9 cellular contexts compared by ENCODE assay signal in the genomic region with DNA sequence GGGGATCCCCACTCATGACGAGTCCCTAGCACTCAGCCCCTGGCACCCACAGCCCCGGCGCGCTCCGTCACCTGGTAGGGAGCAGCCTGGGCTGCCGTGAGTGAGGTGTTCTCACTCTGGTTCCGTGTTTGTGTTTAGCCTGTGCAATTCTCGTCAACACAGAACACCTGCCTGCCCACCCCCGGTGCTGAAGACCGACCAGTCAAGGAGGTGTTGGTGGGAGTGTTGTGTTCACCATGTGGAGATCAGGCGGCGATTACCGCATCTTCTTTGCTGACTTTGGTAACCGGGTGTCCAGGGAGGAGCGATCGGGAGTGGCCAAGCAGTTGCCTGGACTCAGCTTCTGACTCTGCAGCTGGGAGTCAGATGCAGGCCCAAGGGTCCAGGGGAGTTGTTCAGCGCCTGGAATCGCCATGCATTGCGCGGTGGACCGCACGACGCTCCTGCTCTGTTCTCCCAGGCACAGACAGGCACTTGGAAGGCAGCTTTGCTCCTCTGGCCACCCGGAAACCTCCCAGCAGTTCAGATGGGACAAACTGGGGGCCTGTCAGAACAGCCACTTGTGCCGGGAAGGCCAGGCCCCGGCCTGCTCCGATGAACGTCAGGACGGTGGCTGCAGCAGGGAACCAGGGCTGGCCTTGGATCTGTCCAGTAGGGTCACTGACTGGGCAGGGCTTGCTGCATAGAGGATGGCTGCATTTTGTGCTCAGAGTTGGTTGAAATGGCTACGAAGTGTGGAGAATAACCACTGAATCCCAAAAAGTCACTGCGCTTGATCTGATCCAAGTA. TPM values are rescaled to one million over a fixed set of nuclear protein-coding genes. Genes with fewer than 3 reads are reported as not detected.
DNase-seq lines count a peak whose midpoint lies in the region; ATAC-seq and TF ChIP-seq lines count a peak whose summit lies in the region.
"Had no signal": no experiment of that assay in that cellular context is flagged by ENCODE, and none has a peak within 500 bp of the region (broad histone marks: within the 10 kb centered on the region; RNA-seq: fewer than 3 reads in every experiment).

No MANE protein-coding gene starts in this region.

- H2BK120ac ChIP-seq in mesendoderm (ENCODE audit: low read depth, low read length): no peak overlapping the region

- no peak for TF ChIP-seq CTCF in A673 (conservative IDR thresholded peaks at IDR 0.05; ENCODE audit: low read depth, low read length)

- no peak overlapping the region for H2BK15ac ChIP-seq in mesendoderm (replicated peaks; ENCODE audit: low read depth)

- no CpG with 5 or more reads among the region's 31 CpGs for WGBS in mesendoderm (ENCODE audit: extremely low coverage, insufficient coverage, low lambda C conversion rate)

- H3K36me3 Mint-ChIP-seq in activated naive CD4-positive, alpha-beta T cell treated with anti-CD3 and anti-CD28 coated beads, Interleukin-2, amount 50 U/mL, for 24 hours: peaks cover 4% of the 10 kb centered on the region

- ATAC-seq in HG03097 (IDR thresholded peaks at IDR 0.05; ENCODE audit: low FRiP score, unreplicated experiment): no peak

- DNase-seq in A673 (ENCODE audit: low spot score): no peak
- no peak for DNase-seq in HAP-1 (ENCODE audit: low spot score in 2 of 2)
- DNase-seq in mesendoderm: no peak
- DNase-seq in SKM-1 treated with dmso at 0.1 percent for 144 hours (lab: John Stamatoyannopoulos, UW; ENCODE audit: unreplicated experiment): no peak
- DNase-seq in COLO829 (ENCODE audit: low spot score): no peak
- DNase-seq in SK-N-DZ (ENCODE audit: low spot score): no peak
- DNase-seq: NCI-H187 had no signal

- H3K9me3 ChIP-seq in A673 (ENCODE audit: low read depth, low read length, poor library complexity, severe bottlenecking) (no peaks in the 10 kb centered on the region), HAP-1 (no peaks in the 10 kb centered on the region)

- CTCF ChIA-PET in A673 (lab: Charles Lee): interaction anchor here (0.6 to 0.8 kb wide), 2 partner anchors 24 to 273 kb away, joined by 5 to 9 read pairs; no protein-coding TSS in a partner anchor

- H3K36me3 ChIP-seq in A673 (ENCODE audit: insufficient read depth, low read length, poor library complexity, severe bottlenecking): peaks cover 9% of the 10 kb centered on the region
- peaks cover 4% of the 10 kb centered on the region; the same call in 1 of the 2 replicates for H3K36me3 ChIP-seq in HAP-1 (replicated peaks)
- no peaks in the 10 kb centered on the region for H3K36me3 ChIP-seq in mesendoderm (ENCODE audit: control insufficient read depth, insufficient read depth, low read length)

- H3K27ac Mint-ChIP-seq in activated naive CD4-positive, alpha-beta T cell treated with anti-CD3 and anti-CD28 coated beads, Interleukin-2, amount 50 U/mL, for 24 hours: peak overlapping the region; percentile 80

- peak overlapping the region; percentile 97 for H3K27ac ChIP-seq in A673 (ENCODE audit: low read depth, low read length, poor library complexity, severe bottlenecking)
- no peak overlapping the region for H3K27ac ChIP-seq in mesendoderm (ENCODE audit: low read depth, low read length)

- no peaks in the 10 kb centered on the region for H3K79me2 ChIP-seq in mesendoderm (ENCODE audit: control insufficient read depth, insufficient read depth, low read length)

- peak overlapping the region; percentile 14 for H3K9ac ChIP-seq in mesendoderm (ENCODE audit: low read length)

- no peak overlapping the region for H3K4ac ChIP-seq in mesendoderm (ENCODE audit: low read depth, low read length)

- H3K4me1 Mint-ChIP-seq in activated naive CD4-positive, alpha-beta T cell treated with anti-CD3 and anti-CD28 coated beads, Interleukin-2, amount 50 U/mL, for 24 hours: peaks cover 21% of the 10 kb centered on the region

- no peak overlapping the region for H3K23ac ChIP-seq in mesendoderm (ENCODE audit: low read length)

- no peak overlapping the region for H3K4me2 ChIP-seq in mesendoderm (ENCODE audit: low read length)

- BruUV-seq in A673 (replicated peaks; lab: Mats Ljungman, UMichigan): no TSS peak

- H3K9me3 Mint-ChIP-seq in activated naive CD4-positive, alpha-beta T cell treated with anti-CD3 and anti-CD28 coated beads, Interleukin-2, amount 50 U/mL, for 24 hours: no peaks in the 10 kb centered on the region

- intact Hi-C loops in A673 (cut with micrococcal nuclease; ENCODE audit: unreplicated experiment): no loop called here

- no peak overlapping the region for H3K18ac ChIP-seq in mesendoderm (ENCODE audit: low read length)

- H3K4me1 ChIP-seq in A673 (ENCODE audit: insufficient read depth, low read length, poor library complexity, severe bottlenecking) (peaks cover 12% of the 10 kb centered on the region), HAP-1 (peaks cover 12% of the 10 kb centered on the region), mesendoderm (ENCODE audit: control insufficient read depth, low read depth, low read length) (no peaks in the 10 kb centered on the region)

- in situ Hi-C loops in HAP-1 (cut with MboI; ENCODE audit: low sequenced_read_pairs): no loop called here

- no peak overlapping the region for H4K5ac ChIP-seq in mesendoderm (ENCODE audit: low read length)

- peak overlapping the region; percentile 95 for H3K4me3 ChIP-seq in A673 (ENCODE audit: low read depth, low read length, poor library complexity, severe bottlenecking)
- peak overlapping the region; percentile 59 for H3K4me3 ChIP-seq in HAP-1
- H3K4me3 ChIP-seq in mesendoderm (ENCODE audit: low read length): no peak overlapping the region

- no peak overlapping the region for H4K8ac ChIP-seq in mesendoderm (ENCODE audit: low read depth, low read length)

- H3K56ac ChIP-seq in mesendoderm (ENCODE audit: low read length): no peak overlapping the region

- no peaks in the 10 kb centered on the region for H3K79me1 ChIP-seq in mesendoderm (ENCODE audit: low read length)

- peaks cover 2% of the 10 kb centered on the region for H3K27me3 Mint-ChIP-seq in activated naive CD4-positive, alpha-beta T cell treated with anti-CD3 and anti-CD28 coated beads, Interleukin-2, amount 50 U/mL, for 24 hours

- no peak overlapping the region for H2BK5ac ChIP-seq in mesendoderm (ENCODE audit: low read length)

- H3K27me3 ChIP-seq in A673 (replicated peaks; ENCODE audit: insufficient read depth, low read depth, low read length, poor library complexity) (peaks cover 23% of the 10 kb centered on the region), HAP-1 (ENCODE audit: low read depth) (no peaks in the 10 kb centered on the region), mesendoderm (ENCODE audit: insufficient read depth, low read length, poor library complexity) (peaks cover 16% of the 10 kb centered on the region)

- POLR2A ChIA-PET in A673 (lab: Charles Lee; ENCODE audit: low non-redundant PET): interaction anchor here (0.6 kb wide), 1 partner anchor 25 kb away, joined by 9 read pairs; no protein-coding TSS in a partner anchor

- peak overlapping the region; percentile 92 for H3K4me3 Mint-ChIP-seq in activated naive CD4-positive, alpha-beta T cell treated with anti-CD3 and anti-CD28 coated beads, Interleukin-2, amount 50 U/mL, for 24 hours

- H2AK5ac ChIP-seq in mesendoderm (ENCODE audit: low read length): no peak overlapping the region

RNA-seq across cellular contexts. Expression of gene EXOC3, which starts 28.2 kb away (rescaled TPM):
- total RNA-seq in A673 (2021): 46.7 and 53.8 TPM in 2 replicates
- polyA plus RNA-seq in mesendoderm (2013, experiment 1 of 2): 16.9 TPM
- 16.9 TPM for polyA plus RNA-seq in mesendoderm (2013, experiment 2 of 2)
- 17.0 and 18.3 TPM in 2 replicates for polyA plus RNA-seq in SK-N-DZ (2014; cell fraction: cytosol; rRNA removed)
- polyA plus RNA-seq in SK-N-DZ (2014; cell fraction: nucleus; rRNA removed): 31.7 and 46.3 TPM in 2 replicates

RNA-seq across cellular contexts. Expression of gene SLC9A3, which starts 53.1 kb away (rescaled TPM):
- 1.6 and 1.9 TPM in 2 replicates for total RNA-seq in A673 (2021)
- polyA plus RNA-seq in mesendoderm (2013, experiment 1 of 2): 1.1 TPM
- 1.1 TPM for polyA plus RNA-seq in mesendoderm (2013, experiment 2 of 2)
- 8.9 and 9.8 TPM in 2 replicates for polyA plus RNA-seq in SK-N-DZ (2014; cell fraction: cytosol; rRNA removed)
- 5.0 and 7.6 TPM in 2 replicates for polyA plus RNA-seq in SK-N-DZ (2014; cell fraction: nucleus; rRNA removed)
